In genomic region chr11:65988791-65989592, GRCh38 we compare ENCODE assay signal across 1 cellular context.
TF ChIP-seq lines count a peak whose summit lies in the region.

No MANE protein-coding gene starts in this region.

TF ChIP-seq in K562, 482 proteins besides CTCF, POLR2A, EP300 and RAD21 (continued from another document and continues in another):
- TF ChIP-seq ZNF280A (IDR thresholded peaks at IDR 0.05; ENCODE audit: low read depth, partially characterized antibody): no peak
- TF ChIP-seq BRCA1 (IDR thresholded peaks at IDR 0.05): no peak
- TF ChIP-seq BRCA1 (CRISPR knock-in tag; IDR thresholded peaks at IDR 0.05): no peak
- no peak for TF ChIP-seq KAT2B (IDR thresholded peaks at IDR 0.05; ENCODE audit: low read depth, low read length)
- no peak for TF ChIP-seq TCF7L2 (IDR thresholded peaks at IDR 0.05; ENCODE audit: low read depth, low read length)
- TF ChIP-seq MNT (conservative IDR thresholded peaks at IDR 0.05): no peak; a peak in 1 of 4 replicates
- no peak for TF ChIP-seq EHMT2 (IDR thresholded peaks at IDR 0.05)
- TF ChIP-seq NUFIP1 (IDR thresholded peaks at IDR 0.05; ENCODE audit: partially characterized antibody): no peak
- no peak for TF ChIP-seq ELF2 (CRISPR knock-in tag; IDR thresholded peaks at IDR 0.05)
- TF ChIP-seq MECOM (CRISPR knock-in tag; IDR thresholded peaks at IDR 0.05): no peak
- TF ChIP-seq SIN3A (IDR thresholded peaks at IDR 0.05; ENCODE audit: borderline replicate concordance in 2 of 2, control insufficient read depth in 1 of 2, low read depth in 2 of 2, low read length in 2 of 2): no peak
- no peak for TF ChIP-seq MTF1 (CRISPR knock-in tag; IDR thresholded peaks at IDR 0.05; ENCODE audit: borderline replicate concordance)
- no peak for TF ChIP-seq BRF1 (IDR thresholded peaks at IDR 0.05; ENCODE audit: borderline replicate concordance, extremely low read depth, insufficient read length)
- no peak for TF ChIP-seq KDM4B (IDR thresholded peaks at IDR 0.05; ENCODE audit: borderline replicate concordance in 2 of 2, low read depth in 1 of 2)
- no peak for TF ChIP-seq ARID3B (CRISPR knock-in tag; IDR thresholded peaks at IDR 0.05; ENCODE audit: borderline replicate concordance)
- no peak for TF ChIP-seq TRIM24 (IDR thresholded peaks at IDR 0.05)
- TF ChIP-seq HMBOX1 (IDR thresholded peaks at IDR 0.05): peak; percentile 63; the same call in 1 of the 2 replicates
- no peak for TF ChIP-seq NFXL1 (CRISPR knock-in tag; IDR thresholded peaks at IDR 0.05)
- no peak for TF ChIP-seq CCNT2 (IDR thresholded peaks at IDR 0.05; ENCODE audit: borderline replicate concordance, extremely low read depth, insufficient read length, low read depth, low read length)
- no peak for TF ChIP-seq ZNF436 (CRISPR knock-in tag; IDR thresholded peaks at IDR 0.05)
- TF ChIP-seq DDX20 (tag; IDR thresholded peaks at IDR 0.05; ENCODE audit: low read depth): no peak
- no peak for TF ChIP-seq NCOA6 (IDR thresholded peaks at IDR 0.05)
- no peak for TF ChIP-seq EWSR1 (IDR thresholded peaks at IDR 0.05; ENCODE audit: borderline replicate concordance, low read depth, partially characterized antibody)
- TF ChIP-seq MEIS2 (IDR thresholded peaks at IDR 0.05; ENCODE audit: partially characterized antibody): no peak
- no peak for TF ChIP-seq YBX1 (IDR thresholded peaks at IDR 0.05)
- TF ChIP-seq NEUROD1 (IDR thresholded peaks at IDR 0.05; ENCODE audit: borderline replicate concordance, low read depth, low read length, partially characterized antibody): peak; percentile 35
- TF ChIP-seq SAFB2 (IDR thresholded peaks at IDR 0.05; ENCODE audit: borderline replicate concordance, low read depth, low read length, severe bottlenecking): no peak
- no peak for TF ChIP-seq SMAD2 (IDR thresholded peaks at IDR 0.05; ENCODE audit: low read depth, low read length)
- no peak for TF ChIP-seq ZNF717 (CRISPR knock-in tag; IDR thresholded peaks at IDR 0.05)
- TF ChIP-seq ZSCAN29 (IDR thresholded peaks at IDR 0.05): no peak
- peak; percentile 93 for TF ChIP-seq ZBTB33 (CRISPR knock-in tag; IDR thresholded peaks at IDR 0.05)
- TF ChIP-seq SMC3 (conservative IDR thresholded peaks at IDR 0.05; ENCODE audit: insufficient read depth, low read depth, low read length): peak; percentile 98
- no peak for TF ChIP-seq TFAM (CRISPR knock-in tag; conservative IDR thresholded peaks at IDR 0.05)
- no peak for TF ChIP-seq ZNF507 (tag; conservative IDR thresholded peaks at IDR 0.05)
- no peak for TF ChIP-seq ZBTB17 (CRISPR knock-in tag; IDR thresholded peaks at IDR 0.05)
- no peak for TF ChIP-seq FOXP4 (CRISPR knock-in tag; IDR thresholded peaks at IDR 0.05; ENCODE audit: borderline replicate concordance)
- TF ChIP-seq FOXJ2 (tag; IDR thresholded peaks at IDR 0.05): no peak
- peak; percentile 25 for TF ChIP-seq MAFF (IDR thresholded peaks at IDR 0.05; ENCODE audit: low read length)
- no peak for TF ChIP-seq REST (CRISPR knock-in tag; IDR thresholded peaks at IDR 0.05; ENCODE audit: low read depth)
- TF ChIP-seq CGGBP1 (CRISPR knock-in tag; IDR thresholded peaks at IDR 0.05): no peak
- no peak for TF ChIP-seq BRF2 (IDR thresholded peaks at IDR 0.05; ENCODE audit: borderline replicate concordance, insufficient read depth, insufficient read length)
- no peak for TF ChIP-seq ZFP91 (CRISPR knock-in tag; IDR thresholded peaks at IDR 0.05)
- no peak for TF ChIP-seq HOXB6 (CRISPR knock-in tag; IDR thresholded peaks at IDR 0.05; ENCODE audit: borderline replicate concordance)
- TF ChIP-seq ZNF133 (CRISPR knock-in tag; IDR thresholded peaks at IDR 0.05): no peak
- peak; percentile 97 for TF ChIP-seq DEAF1 (CRISPR knock-in tag; IDR thresholded peaks at IDR 0.05)
- peak in 1 of 3 experiments; percentile 18 for TF ChIP-seq YY1 (IDR thresholded peaks at IDR 0.05; ENCODE audit: borderline replicate concordance in 1 of 3, control insufficient read depth in 1 of 3, extremely low read depth in 1 of 3, insufficient read depth in 3 of 3, insufficient read length in 1 of 3, insufficient replicate concordance in 2 of 3, low read depth in 1 of 3, low read length in 2 of 3)
- TF ChIP-seq ZNF224 (CRISPR knock-in tag; IDR thresholded peaks at IDR 0.05): no peak
- TF ChIP-seq DMBX1 (CRISPR knock-in tag; IDR thresholded peaks at IDR 0.05; ENCODE audit: borderline replicate concordance): no peak
